In genomic region chr2:27134781-27135470, GRCh38 we compare ENCODE assay signal across 9 cellular contexts. TPM values are rescaled to one million over a fixed set of nuclear protein-coding genes. Genes with fewer than 3 reads are reported as not detected.
DNase-seq lines count a peak whose midpoint lies in the region; ATAC-seq, FAIRE-seq and TF ChIP-seq lines count a peak whose summit lies in the region.
"Had no signal": no experiment of that assay in that cellular context is flagged by ENCODE, and none has a peak within 500 bp of the region (broad histone marks: within the 10 kb centered on the region; RNA-seq: fewer than 3 reads in every experiment).

No MANE protein-coding gene starts in this region.

- POLR2A ChIA-PET in activated CD4-positive, alpha-beta T cell treated with anti-CD3 and anti-CD28 coated beads for 36 hours (lab: Charles Lee): interaction anchor here (0.6 to 2.1 kb wide), 3 partner anchors 11 to 208 kb away, joined by 3 to 7 read pairs (median 3); partner anchors contain the start of gene ABHD1

- H3K4me3 Mint-ChIP-seq in activated CD4-positive, alpha-beta T cell treated with anti-CD3 and anti-CD28 coated beads for 36 hours: peak overlapping the region; percentile 81
- H3K4me3 Mint-ChIP-seq in activated naive CD8-positive, alpha-beta T cell treated with anti-CD3 and anti-CD28 coated beads for 36 hours: peak overlapping the region; percentile 96

- no peaks in the 10 kb centered on the region for H3K27me3 ChIP-seq in suprapubic skin

- no peak for DNase-seq in activated CD4-positive, alpha-beta T cell treated with anti-CD3 and anti-CD28 coated beads for 36 hours
- no peak for DNase-seq in activated CD4-positive, alpha-beta T cell treated with anti-CD3 and anti-CD28 coated beads for 48 hours
- DNase-seq in activated naive CD8-positive, alpha-beta T cell treated with anti-CD3 and anti-CD28 coated beads for 36 hours: no peak
- peak; percentile 63 for DNase-seq in kidney
- no peak for DNase-seq in suprapubic skin (ENCODE audit: low spot score in 2 of 2)
- DNase-seq in DMS53 (lab: John Stamatoyannopoulos, UW): no peak

- TF ChIP-seq CTCF in kidney (IDR thresholded peaks at IDR 0.05; ENCODE audit: borderline replicate concordance, extremely low read depth, insufficient read depth) (no peak), suprapubic skin (IDR thresholded peaks at IDR 0.05) (no peak)

- H3K27ac Mint-ChIP-seq in activated CD4-positive, alpha-beta T cell treated with anti-CD3 and anti-CD28 coated beads for 36 hours: peak overlapping the region; percentile 94
- H3K27ac Mint-ChIP-seq in activated naive CD8-positive, alpha-beta T cell treated with anti-CD3 and anti-CD28 coated beads for 36 hours: peak overlapping the region; percentile 95

- H3K36me3 ChIP-seq in kidney (ENCODE audit: control insufficient read depth in 1 of 2, insufficient read depth in 2 of 2, low read length in 2 of 2): peaks cover 6 to 13% of the 10 kb centered on the region in 2 donors
- peaks cover 27% of the 10 kb centered on the region for H3K36me3 ChIP-seq in suprapubic skin

- H3K27ac ChIP-seq in kidney (ENCODE audit: low read depth in 2 of 2, low read length in 2 of 2): peak overlapping the region in 1 of 2 donors; percentile 76
- no peak overlapping the region for H3K27ac ChIP-seq in suprapubic skin

- TF ChIP-seq EP300 in suprapubic skin (IDR thresholded peaks at IDR 0.05): no peak

- H3K9me3 Mint-ChIP-seq in activated CD4-positive, alpha-beta T cell treated with anti-CD3 and anti-CD28 coated beads for 36 hours (ENCODE audit: low read depth): no peaks in the 10 kb centered on the region
- H3K9me3 Mint-ChIP-seq in activated naive CD8-positive, alpha-beta T cell treated with anti-CD3 and anti-CD28 coated beads for 36 hours: no peaks in the 10 kb centered on the region

- ATAC-seq in activated CD4-positive, alpha-beta T cell treated with anti-CD3 and anti-CD28 coated beads for 36 hours: no peak
- ATAC-seq in HG03135 (IDR thresholded peaks at IDR 0.05; ENCODE audit: unreplicated experiment) (no peak), HG03520 (IDR thresholded peaks at IDR 0.05; ENCODE audit: unreplicated experiment) (no peak)

- peak overlapping the region in 1 of 2 donors; percentile 90 for H3K4me3 ChIP-seq in kidney (ENCODE audit: low read length in 2 of 2)
- H3K4me3 ChIP-seq in suprapubic skin: peak overlapping the region; percentile 88

- no peak for FAIRE-seq in kidney (lab: Jason Lieb, UNC)

- no peak overlapping the region for H3K9ac ChIP-seq in kidney (ENCODE audit: low read length in 2 of 2)

- CTCF ChIA-PET in activated CD4-positive, alpha-beta T cell treated with anti-CD3 and anti-CD28 coated beads for 36 hours (lab: Charles Lee): interaction anchor here (0.6 to 1.5 kb wide), 6 partner anchors 12 to 68 kb away, joined by 3 to 6 read pairs (median 3); partner anchors contain the start of genes ABHD1 and OST4

- no peak for TF ChIP-seq POLR2A in suprapubic skin (IDR thresholded peaks at IDR 0.05)

- 89% methylated on average over 9 of the region's 33 CpGs for WGBS in suprapubic skin

- H3K9me3 ChIP-seq in kidney (ENCODE audit: control insufficient read depth in 1 of 2, low read length in 2 of 2) (no peaks in the 10 kb centered on the region), suprapubic skin (no peaks in the 10 kb centered on the region)

- no peaks in the 10 kb centered on the region for H3K27me3 Mint-ChIP-seq in activated CD4-positive, alpha-beta T cell treated with anti-CD3 and anti-CD28 coated beads for 36 hours
- no peaks in the 10 kb centered on the region for H3K27me3 Mint-ChIP-seq in activated naive CD8-positive, alpha-beta T cell treated with anti-CD3 and anti-CD28 coated beads for 36 hours

- peaks cover 16% of the 10 kb centered on the region for H3K4me1 Mint-ChIP-seq in activated CD4-positive, alpha-beta T cell treated with anti-CD3 and anti-CD28 coated beads for 36 hours
- H3K4me1 Mint-ChIP-seq in activated naive CD8-positive, alpha-beta T cell treated with anti-CD3 and anti-CD28 coated beads for 36 hours: peaks cover 17% of the 10 kb centered on the region

- intact Hi-C loops in activated CD4-positive, alpha-beta T cell treated with anti-CD3 and anti-CD28 coated beads for 36 hours (cut with DNase I, micrococcal nuclease): loop anchor here (1.0 kb wide), 9 partner anchors 12 to 221 kb away; partner anchors contain the start of genes ABHD1 (in 1 of the 2), AGBL5 (in 1 of the 2), ATRAID (in 1 of the 2) and CAD (in 1 of the 2)
- intact Hi-C loops in kidney (cut with DNase I): no loop called here

- H3K36me3 Mint-ChIP-seq in activated CD4-positive, alpha-beta T cell treated with anti-CD3 and anti-CD28 coated beads for 36 hours (ENCODE audit: low read depth): peaks cover 21% of the 10 kb centered on the region
- peaks cover 19% of the 10 kb centered on the region for H3K36me3 Mint-ChIP-seq in activated naive CD8-positive, alpha-beta T cell treated with anti-CD3 and anti-CD28 coated beads for 36 hours

- H3K4me1 ChIP-seq in kidney (ENCODE audit: control insufficient read depth in 1 of 2, insufficient read depth in 1 of 2, low read depth in 1 of 2, low read length in 2 of 2) (peaks cover 7 to 11% of the 10 kb centered on the region in 2 donors), suprapubic skin (peaks cover 22% of the 10 kb centered on the region)

RNA-seq across cellular contexts. Expression of gene PREB, which starts 0.5 kb away (rescaled TPM):
- 10 to 100 TPM; 59.7 to 59.9 TPM for total RNA-seq in activated CD4-positive, alpha-beta T cell treated with anti-CD3 and anti-CD28 coated beads for 36 hours
- total RNA-seq in activated naive CD8-positive, alpha-beta T cell treated with anti-CD3 and anti-CD28 coated beads for 36 hours: 10 to 100 TPM; 62.1 to 63.3 TPM
- 46.1 TPM for total RNA-seq in kidney
- 66.7 TPM for polyA plus RNA-seq in kidney (ENCODE audit: insufficient read depth, low read depth, low replicate concordance)
- 10 to 100 TPM; 40.0 to 55.3 (median 47.1) TPM for total RNA-seq in suprapubic skin

RNA-seq across cellular contexts. Expression of gene PRR30, which starts 4.3 kb away (rescaled TPM):
- total RNA-seq in activated CD4-positive, alpha-beta T cell treated with anti-CD3 and anti-CD28 coated beads for 36 hours: not detected
- not detected for total RNA-seq in activated naive CD8-positive, alpha-beta T cell treated with anti-CD3 and anti-CD28 coated beads for 36 hours
- total RNA-seq in kidney: not detected
- polyA plus RNA-seq in kidney (ENCODE audit: insufficient read depth, low read depth, low replicate concordance): not detected
- total RNA-seq in suprapubic skin: not detected
- total RNA-seq: lung microvascular endothelial cell had no signal

RNA-seq across cellular contexts. Expression of gene ABHD1, which starts 11.3 kb away (rescaled TPM):
- total RNA-seq in activated CD4-positive, alpha-beta T cell treated with anti-CD3 and anti-CD28 coated beads for 36 hours: under 1 TPM; 0.39 to 0.65 TPM
- under 1 TPM; 0.44 to 0.54 TPM for total RNA-seq in activated naive CD8-positive, alpha-beta T cell treated with anti-CD3 and anti-CD28 coated beads for 36 hours
- total RNA-seq in kidney (0.69 TPM), suprapubic skin (not detected)
- 2.9 TPM for polyA plus RNA-seq in kidney (ENCODE audit: insufficient read depth, low read depth, low replicate concordance)
- total RNA-seq: lung microvascular endothelial cell had no signal

RNA-seq across cellular contexts. Expression of gene TCF23, which starts 13.9 kb away (rescaled TPM):
- under 1 TPM in 1 of 2 experiments, not detected in 1; 0.02 TPM for total RNA-seq in activated CD4-positive, alpha-beta T cell treated with anti-CD3 and anti-CD28 coated beads for 36 hours
- total RNA-seq in activated naive CD8-positive, alpha-beta T cell treated with anti-CD3 and anti-CD28 coated beads for 36 hours: not detected
- total RNA-seq in kidney (0.38 TPM), suprapubic skin (under 1 TPM in 1 of 4 donors, not detected in 3; 0.11 TPM)
- polyA plus RNA-seq in kidney (ENCODE audit: insufficient read depth, low read depth, low replicate concordance): not detected
- total RNA-seq: lung microvascular endothelial cell had no signal

RNA-seq across cellular contexts. Expression of gene CGREF1, which starts 16.0 kb away (rescaled TPM):
- total RNA-seq in activated CD4-positive, alpha-beta T cell treated with anti-CD3 and anti-CD28 coated beads for 36 hours: 1 to 10 TPM; 6.4 to 7.0 TPM
- 1 to 10 TPM; 8.8 to 9.8 TPM for total RNA-seq in activated naive CD8-positive, alpha-beta T cell treated with anti-CD3 and anti-CD28 coated beads for 36 hours
- total RNA-seq in kidney (3.7 TPM), suprapubic skin (1 to 10 TPM; 1.1 to 4.2 (median 2.6) TPM)
- polyA plus RNA-seq in kidney (ENCODE audit: insufficient read depth, low read depth, low replicate concordance): 3.8 TPM
